Comparison of ENCODE assay signal across 1 cellular context in the genomic region with DNA sequence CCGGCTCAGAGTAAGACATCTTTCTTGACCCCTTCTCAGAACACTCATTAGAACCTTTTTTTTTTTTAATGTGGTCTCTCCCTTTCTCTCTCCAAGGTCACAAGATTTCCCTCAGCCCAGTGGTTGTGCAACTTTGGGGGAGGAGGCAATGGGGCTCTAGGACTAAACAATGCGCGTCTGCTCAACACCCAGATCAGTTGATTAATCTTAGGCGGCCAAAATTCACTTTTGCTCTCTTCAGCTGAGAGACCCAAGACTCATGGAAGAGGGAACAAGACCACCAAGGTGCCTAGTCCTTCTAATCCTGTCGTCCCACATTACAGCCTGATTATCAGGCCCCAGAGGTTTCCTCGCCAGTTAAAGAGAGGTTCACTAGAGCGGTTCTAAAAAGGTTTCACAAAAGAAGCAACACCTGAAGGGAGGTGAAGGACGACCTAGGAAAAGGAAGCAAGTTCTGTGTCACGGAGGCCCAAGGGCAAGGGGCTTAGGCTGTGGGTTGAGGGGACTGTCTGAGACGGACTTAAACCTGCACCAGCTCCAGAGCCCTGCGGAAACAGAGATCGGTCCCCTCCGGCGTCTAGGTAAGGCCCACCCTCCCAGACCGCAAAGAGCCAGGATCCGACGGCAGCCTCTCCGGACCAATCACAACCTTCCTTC.
TF ChIP-seq lines count a peak whose summit lies in the region.

No MANE protein-coding gene starts in this region.

TF ChIP-seq in K562, 482 proteins besides CTCF, POLR2A, EP300 and RAD21 (continued from another document):
- TF ChIP-seq, protein P1, sequence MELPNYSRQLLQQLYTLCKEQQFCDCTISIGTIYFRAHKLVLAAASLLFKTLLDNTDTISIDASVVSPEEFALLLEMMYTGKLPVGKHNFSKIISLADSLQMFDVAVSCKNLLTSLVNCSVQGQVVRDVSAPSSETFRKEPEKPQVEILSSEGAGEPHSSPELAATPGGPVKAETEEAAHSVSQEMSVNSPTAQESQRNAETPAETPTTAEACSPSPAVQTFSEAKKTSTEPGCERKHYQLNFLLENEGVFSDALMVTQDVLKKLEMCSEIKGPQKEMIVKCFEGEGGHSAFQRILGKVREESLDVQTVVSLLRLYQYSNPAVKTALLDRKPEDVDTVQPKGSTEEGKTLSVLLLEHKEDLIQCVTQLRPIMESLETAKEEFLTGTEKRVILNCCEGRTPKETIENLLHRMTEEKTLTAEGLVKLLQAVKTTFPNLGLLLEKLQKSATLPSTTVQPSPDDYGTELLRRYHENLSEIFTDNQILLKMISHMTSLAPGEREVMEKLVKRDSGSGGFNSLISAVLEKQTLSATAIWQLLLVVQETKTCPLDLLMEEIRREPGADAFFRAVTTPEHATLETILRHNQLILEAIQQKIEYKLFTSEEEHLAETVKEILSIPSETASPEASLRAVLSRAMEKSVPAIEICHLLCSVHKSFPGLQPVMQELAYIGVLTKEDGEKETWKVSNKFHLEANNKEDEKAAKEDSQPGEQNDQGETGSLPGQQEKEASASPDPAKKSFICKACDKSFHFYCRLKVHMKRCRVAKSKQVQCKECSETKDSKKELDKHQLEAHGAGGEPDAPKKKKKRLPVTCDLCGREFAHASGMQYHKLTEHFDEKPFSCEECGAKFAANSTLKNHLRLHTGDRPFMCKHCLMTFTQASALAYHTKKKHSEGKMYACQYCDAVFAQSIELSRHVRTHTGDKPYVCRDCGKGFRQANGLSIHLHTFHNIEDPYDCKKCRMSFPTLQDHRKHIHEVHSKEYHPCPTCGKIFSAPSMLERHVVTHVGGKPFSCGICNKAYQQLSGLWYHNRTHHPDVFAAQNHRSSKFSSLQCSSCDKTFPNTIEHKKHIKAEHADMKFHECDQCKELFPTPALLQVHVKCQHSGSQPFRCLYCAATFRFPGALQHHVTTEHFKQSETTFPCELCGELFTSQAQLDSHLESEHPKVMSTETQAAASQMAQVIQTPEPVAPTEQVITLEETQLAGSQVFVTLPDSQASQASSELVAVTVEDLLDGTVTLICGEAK (IDR thresholded peaks at IDR 0.05): 0 out of 2 replicates have a peak, but pooled peaks have one; percentile 34
- TF ChIP-seq, protein P1 (CRISPR knock-in tag; IDR thresholded peaks at IDR 0.05): no peak
- TF ChIP-seq E2F5 (CRISPR knock-in tag; IDR thresholded peaks at IDR 0.05) (0 out of 2 replicates have a peak, but pooled peaks have one; percentile 45), ZNF197 (CRISPR knock-in tag; IDR thresholded peaks at IDR 0.05; ENCODE audit: low read depth) (no peak; the same call in 1 of the 2 replicates), KDM2B (CRISPR knock-in tag; IDR thresholded peaks at IDR 0.05) (no peak), SMAD4 (CRISPR knock-in tag; conservative IDR thresholded peaks at IDR 0.05) (peak; percentile 56; the same call in 1 of the 2 replicates), HMG20B (CRISPR knock-in tag; IDR thresholded peaks at IDR 0.05) (no peak), BRCA1 (IDR thresholded peaks at IDR 0.05) (no peak), BRCA1 (CRISPR knock-in tag; IDR thresholded peaks at IDR 0.05) (no peak), UBTF (IDR thresholded peaks at IDR 0.05; ENCODE audit: borderline replicate concordance in 1 of 2, low read depth in 2 of 2, low read length in 2 of 2) (0 out of 4 replicates have a peak, but pooled peaks of 1 of the 2 experiments have one; percentile 18), SMARCA4 (IDR thresholded peaks at IDR 0.05) (peak; percentile 26; the same call in 1 of the 2 replicates), PHF8 (IDR thresholded peaks at IDR 0.05; ENCODE audit: borderline replicate concordance, low read length) (peak; percentile 22; the same call in 1 of the 2 replicates), CEBPB (tag; IDR thresholded peaks at IDR 0.05) (peak; percentile 99)
- TF ChIP-seq, protein P2, sequence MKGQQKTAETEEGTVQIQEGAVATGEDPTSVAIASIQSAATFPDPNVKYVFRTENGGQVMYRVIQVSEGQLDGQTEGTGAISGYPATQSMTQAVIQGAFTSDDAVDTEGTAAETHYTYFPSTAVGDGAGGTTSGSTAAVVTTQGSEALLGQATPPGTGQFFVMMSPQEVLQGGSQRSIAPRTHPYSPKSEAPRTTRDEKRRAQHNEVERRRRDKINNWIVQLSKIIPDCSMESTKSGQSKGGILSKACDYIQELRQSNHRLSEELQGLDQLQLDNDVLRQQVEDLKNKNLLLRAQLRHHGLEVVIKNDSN (CRISPR knock-in tag; IDR thresholded peaks at IDR 0.05): no peak; the same call in 1 of the 2 replicates
